Comparison of ENCODE assay signal across 14 cellular contexts in genomic region chr7:2040893-2041270, GRCh38.
A peak's percentile ranks its signal among the peaks of the same experiment; 100 is the strongest.
DNase-seq lines count a peak whose midpoint lies in the region; ATAC-seq and TF ChIP-seq lines count a peak whose summit lies in the region.
"Had no signal": no experiment of that assay in that cellular context is flagged by ENCODE, and none has a peak within 500 bp of the region (broad histone marks: within the 10 kb centered on the region; RNA-seq: fewer than 3 reads in every experiment).

No MANE protein-coding gene starts in this region.

- no peaks in the 10 kb centered on the region for H3K27me3 ChIP-seq in BE2C
- no peaks in the 10 kb centered on the region for H3K27me3 ChIP-seq in CD8-positive, alpha-beta T cell (ENCODE audit: insufficient read depth, low read length)
- H3K27me3 ChIP-seq in WERI-Rb-1 (ENCODE audit: insufficient read depth, low read depth, severe bottlenecking), result no peaks in the 10 kb centered on the region
- no peaks in the 10 kb centered on the region for H3K27me3 ChIP-seq in brain microvascular endothelial cell (replicated peaks)
- H3K27me3 ChIP-seq: neutrophil had no signal

- H3K27ac Mint-ChIP-seq in CD8-positive, alpha-beta T cell, result peak overlapping the region; percentile 62

- no peaks in the 10 kb centered on the region for H3K9me3 ChIP-seq in BE2C
- no peaks in the 10 kb centered on the region for H3K9me3 ChIP-seq in CD8-positive, alpha-beta T cell (ENCODE audit: low read length)
- H3K9me3 ChIP-seq in WERI-Rb-1 (ENCODE audit: severe bottlenecking), result peaks cover 7% of the 10 kb centered on the region
- H3K9me3 ChIP-seq: neutrophil had no signal

- CTCF ChIA-PET in CD8-positive, alpha-beta T cell (lab: Charles Lee), result no interaction called here

- POLR2A ChIA-PET in CD8-positive, alpha-beta T cell (lab: Charles Lee), result no interaction called here

- intact Hi-C loops in CD8-positive, alpha-beta T cell (cut with DNase I, micrococcal nuclease), result no loop called here

- H3K27ac ChIP-seq in CD8-positive, alpha-beta T cell (ENCODE audit: low read depth, low read length), result no peak overlapping the region
- H3K27ac ChIP-seq in WERI-Rb-1 (no peak overlapping the region), brain microvascular endothelial cell (no peak overlapping the region)
- H3K27ac ChIP-seq: neutrophil had no signal

- peak overlapping the region; percentile 8 for H3K4me3 Mint-ChIP-seq in CD8-positive, alpha-beta T cell

- in situ Hi-C loops in brain microvascular endothelial cell (cut with HindIII; ENCODE audit: low pct_ligation_motif_present, low sequenced_read_pairs), result no loop called here

- DNase-seq in BE2C (peak; percentile 3), WERI-Rb-1 (peak; percentile 14), mesenteric fat pad (ENCODE audit: low spot score) (peak; percentile 33), NCI-H187 (lab: John Stamatoyannopoulos, UW) (no peak), brain microvascular endothelial cell (no peak), SIG-M5 treated with dmso at 0.1 percent for 504 hours (lab: John Stamatoyannopoulos, UW; ENCODE audit: unreplicated experiment) (no peak)
- DNase-seq in CD8-positive, alpha-beta T cell, result peak in 2 of 7 experiments; percentile 58 to 82
- no peak for DNase-seq in activated CD4-positive, CD25-positive, alpha-beta regulatory T cell treated with anti-CD3 and anti-CD28 coated beads, Interleukin-2, amount 50 U/mL, for 72 hours
- DNase-seq: activated CD4-positive, alpha-beta T cell treated with anti-CD3 and anti-CD28 coated beads for 48 hours; glutamatergic neuron; HCEC 1CT; substantia nigra had no signal

- peak; percentile 68 for ATAC-seq in CD8-positive, alpha-beta T cell
- ATAC-seq: left lobe of liver had no signal

- peaks cover 6% of the 10 kb centered on the region for H3K4me1 ChIP-seq in BE2C
- H3K4me1 ChIP-seq in CD8-positive, alpha-beta T cell (ENCODE audit: insufficient read depth, low read length), result peaks cover 38% of the 10 kb centered on the region

- H3K36me3 Mint-ChIP-seq in CD8-positive, alpha-beta T cell, result peaks cover 10% of the 10 kb centered on the region

- H3K36me3 ChIP-seq in BE2C (peaks cover 15% of the 10 kb centered on the region), WERI-Rb-1 (peaks cover 8% of the 10 kb centered on the region), brain microvascular endothelial cell (replicated peaks) (no peaks in the 10 kb centered on the region)
- no peaks in the 10 kb centered on the region for H3K36me3 ChIP-seq in CD8-positive, alpha-beta T cell (ENCODE audit: insufficient read depth, low read length)
- H3K36me3 ChIP-seq: neutrophil had no signal

- H3K4me1 Mint-ChIP-seq in CD8-positive, alpha-beta T cell (ENCODE audit: low read depth), result peaks cover 59% of the 10 kb centered on the region

- H3K9me3 Mint-ChIP-seq in CD8-positive, alpha-beta T cell, result no peaks in the 10 kb centered on the region

- H3K4me3 ChIP-seq in BE2C (ENCODE audit: low read depth, low read length) (no peak overlapping the region), WERI-Rb-1 (ENCODE audit: low read depth, low read length) (no peak overlapping the region), brain microvascular endothelial cell (ENCODE audit: low read depth, low read length) (no peak overlapping the region)
- H3K4me3 ChIP-seq in CD8-positive, alpha-beta T cell (ENCODE audit: low read depth, low read length), result no peak overlapping the region

- no peaks in the 10 kb centered on the region for H3K27me3 Mint-ChIP-seq in CD8-positive, alpha-beta T cell (ENCODE audit: low read depth)

- no peak for TF ChIP-seq CTCF in BE2C (IDR thresholded peaks at IDR 0.05; ENCODE audit: low read depth, low read length)
- no peak for TF ChIP-seq CTCF in CD8-positive, alpha-beta T cell (IDR thresholded peaks at IDR 0.05)
- no peak for TF ChIP-seq CTCF in WERI-Rb-1 (IDR thresholded peaks at IDR 0.05; ENCODE audit: low read depth, low read length)
- TF ChIP-seq CTCF in brain microvascular endothelial cell (IDR thresholded peaks at IDR 0.05; ENCODE audit: low read depth, low read length, missing control alignments), result no peak

Comparison
In these comparisons a context has a peak if more than half of its experiments do, and no peak if none do; other contexts are left out.
1. DNase-seq: peak in BE2C (single experiment), WERI-Rb-1 (single experiment) and mesenteric fat pad (single experiment); none in NCI-H187 (0 of 2), brain microvascular endothelial cell (single experiment), activated CD4-positive, CD25-positive, alpha-beta regulatory T cell treated with anti-CD3 and anti-CD28 coated beads, Interleukin-2, amount 50 U/mL, for 72 hours (single experiment) and SIG-M5 treated with dmso at 0.1 percent for 504 hours (single experiment).